In genomic region chr1:233459470-233459945, GRCh38 we compare ENCODE assay signal across 15 cellular contexts.
DNase-seq lines count a peak whose midpoint lies in the region; ATAC-seq, FAIRE-seq and TF ChIP-seq lines count a peak whose summit lies in the region.
"Had no signal": no experiment of that assay in that cellular context is flagged by ENCODE, and none has a peak within 500 bp of the region (broad histone marks: within the 10 kb centered on the region; RNA-seq: fewer than 3 reads in every experiment).

No MANE protein-coding gene starts in this region.

- H2AK5ac ChIP-seq in mesendoderm (ENCODE audit: low read length), result no peak overlapping the region

- TF ChIP-seq POLR2A in GM12878 (IDR thresholded peaks at IDR 0.05; ENCODE audit: low read depth, low read length), result no peak
- no peak for TF ChIP-seq POLR2A in gastroesophageal sphincter (IDR thresholded peaks at IDR 0.05)

- H3K4me2 ChIP-seq in GM12878 (ENCODE audit: control insufficient read depth, insufficient read depth) (no peak overlapping the region), mesendoderm (ENCODE audit: low read length) (no peak overlapping the region)

- no peak overlapping the region for H3K23ac ChIP-seq in mesendoderm (ENCODE audit: low read length)

- H3K4me3 ChIP-seq in GM12878 (no peak overlapping the region), mesendoderm (ENCODE audit: low read length) (no peak overlapping the region), gastroesophageal sphincter (no peak overlapping the region)
- H3K4me3 ChIP-seq: SJCRH30, vagina had no signal

- POLR2A ChIA-PET in GM12878 (lab: Charles Lee), result interaction anchor here (0.6 to 1.3 kb wide), 3 partner anchors 29 to 156 kb away, joined by 3 to 7 read pairs (median 3); no protein-coding TSS in a partner anchor

- peaks cover 4% of the 10 kb centered on the region for H3K4me1 Mint-ChIP-seq in activated T-cell treated with anti-CD3 and anti-CD28 coated beads, Interleukin-2, amount 50 U/mL, for 24 hours (ENCODE audit: low read depth)
- H3K4me1 Mint-ChIP-seq: activated naive CD4-positive, alpha-beta T cell treated with anti-CD3 and anti-CD28 coated beads, Interleukin-2, amount 10 ng/mL, durations not matched to agents 7 days and 5 days; stimulated activated naive B cell treated with anti-CD40 and anti-IgM and Interleukin-4, amounts not matched to agents 10 μg/mL and 1 μg/mL and 100 μg/mL, for 72 hours had no signal

- H3K9me3 Mint-ChIP-seq in activated T-cell treated with anti-CD3 and anti-CD28 coated beads, Interleukin-2, amount 50 U/mL, for 24 hours, result no peaks in the 10 kb centered on the region
- H3K9me3 Mint-ChIP-seq: activated naive CD4-positive, alpha-beta T cell treated with anti-CD3 and anti-CD28 coated beads, Interleukin-2, amount 10 ng/mL, durations not matched to agents 7 days and 5 days; stimulated activated naive B cell treated with anti-CD40 and anti-IgM and Interleukin-4, amounts not matched to agents 10 μg/mL and 1 μg/mL and 100 μg/mL, for 72 hours had no signal

- BruUV-seq in GM12878 (replicated peaks; lab: Mats Ljungman, UMichigan), result no TSS peak

- peak; percentile 83 for DNase-seq in GM12878 (ENCODE audit: low read depth, low spot score)
- DNase-seq in mesendoderm, result no peak
- DNase-seq in activated T-cell treated with anti-CD3 and anti-CD28 coated beads, Interleukin-2, amount 50 U/mL, for 24 hours, result no peak
- DNase-seq in stimulated activated CD4-positive, alpha-beta T cell treated with anti-CD3 and anti-CD28 coated beads, Interleukin-15, amount 100 ng/mL, for 24 hours, result no peak
- DNase-seq: activated naive CD4-positive, alpha-beta T cell treated with anti-CD3 and anti-CD28 coated beads, Interleukin-2, amount 10 ng/mL, durations not matched to agents 7 days and 5 days; IMR-90; nucleus accumbens; stimulated activated naive B cell treated with anti-CD40 and anti-IgM and Interleukin-4, amounts not matched to agents 10 μg/mL and 1 μg/mL and 100 μg/mL, for 72 hours had no signal

- FAIRE-seq in GM12878 (lab: Jason Lieb, UNC), result peak; percentile 75
- FAIRE-seq: endometrium had no signal

- H3K9ac ChIP-seq in GM12878 (ENCODE audit: control insufficient read depth, insufficient read depth, low read length), result no peak overlapping the region
- H3K9ac ChIP-seq in mesendoderm (ENCODE audit: low read length), result no peak overlapping the region

- RAD21 ChIA-PET in GM12878 (lab: Charles Lee; ENCODE audit: unreplicated experiment), result interaction anchor here (0.6 to 4.4 kb wide), 8 partner anchors 9 to 507 kb away, joined by 3 to 28 read pairs (median 4); no protein-coding TSS in a partner anchor

- no peak overlapping the region for H3K4ac ChIP-seq in mesendoderm (ENCODE audit: low read depth, low read length)

- H3K9me3 ChIP-seq in GM12878 (replicated peaks; ENCODE audit: control insufficient read depth, insufficient read depth, low read length) (no peaks in the 10 kb centered on the region; the same call in 2 of the 3 replicates), gastroesophageal sphincter (no peaks in the 10 kb centered on the region)
- H3K9me3 ChIP-seq: SJCRH30, vagina had no signal

- H3K27me3 ChIP-seq in GM12878 (replicated peaks in 1 of 2; ENCODE audit: control insufficient read depth in 2 of 2, insufficient read depth in 2 of 2, low read length in 1 of 2) (no peaks in the 10 kb centered on the region), mesendoderm (ENCODE audit: insufficient read depth, low read length, poor library complexity) (no peaks in the 10 kb centered on the region), gastroesophageal sphincter (peaks cover 5% of the 10 kb centered on the region)
- H3K27me3 ChIP-seq: SJCRH30, vagina had no signal

- H4K8ac ChIP-seq in mesendoderm (ENCODE audit: low read depth, low read length), result no peak overlapping the region

- H3K4me1 ChIP-seq in GM12878 (ENCODE audit: control insufficient read depth, insufficient read depth, low read length) (peaks cover 8% of the 10 kb centered on the region), mesendoderm (ENCODE audit: control insufficient read depth, low read depth, low read length) (no peaks in the 10 kb centered on the region), gastroesophageal sphincter (no peaks in the 10 kb centered on the region)
- H3K4me1 ChIP-seq: vagina had no signal

- SMC1A ChIA-PET in GM12878 (lab: Charles Lee; ENCODE audit: uncharacterized antibody, unreplicated experiment), result interaction anchor here (0.6 to 5.5 kb wide), 11 partner anchors 11 to 206 kb away, joined by 3 to 35 read pairs (median 3); no protein-coding TSS in a partner anchor

- WGBS in GM12878 (ENCODE audit: insufficient coverage, insufficient replicate concordance, low lambda C conversion rate, missing lambda C conversion rate), result 0% methylated on average over 1 of the region's 1 CpG
- no CpG with 5 or more reads among the region's 1 CpG for WGBS in mesendoderm (ENCODE audit: extremely low coverage, insufficient coverage, low lambda C conversion rate)
- WGBS in gastroesophageal sphincter (ENCODE audit: low coverage in 1 of 2), 2 donors, result 92% methylated on average over 1 of the region's 1 CpG; no CpG with 5 or more reads in 1 of the 2 donors

- intact Hi-C loops in GM12878 (cut with micrococcal nuclease; ENCODE audit: unreplicated experiment), result loop anchor here (1.0 kb wide), 2 partner anchors 140 to 216 kb away; no protein-coding TSS in a partner anchor

- no peak overlapping the region for H3K18ac ChIP-seq in mesendoderm (ENCODE audit: low read length)

- no peaks in the 10 kb centered on the region for H3K36me3 Mint-ChIP-seq in activated T-cell treated with anti-CD3 and anti-CD28 coated beads, Interleukin-2, amount 50 U/mL, for 24 hours (ENCODE audit: low read depth)
- H3K36me3 Mint-ChIP-seq: activated naive CD4-positive, alpha-beta T cell treated with anti-CD3 and anti-CD28 coated beads, Interleukin-2, amount 10 ng/mL, durations not matched to agents 7 days and 5 days; stimulated activated naive B cell treated with anti-CD40 and anti-IgM and Interleukin-4, amounts not matched to agents 10 μg/mL and 1 μg/mL and 100 μg/mL, for 72 hours had no signal

- no peaks in the 10 kb centered on the region for H4K20me1 ChIP-seq in GM12878 (ENCODE audit: control insufficient read depth, insufficient read depth)

- H4K5ac ChIP-seq in mesendoderm (ENCODE audit: low read length), result no peak overlapping the region

- no peak for TF ChIP-seq RAD21 in GM12878 (IDR thresholded peaks at IDR 0.05; ENCODE audit: insufficient read depth, low read depth, low read length)

- in situ Hi-C loops in GM12878 (cut with MboI), result no loop called here

- no peak overlapping the region for H2BK15ac ChIP-seq in mesendoderm (replicated peaks; ENCODE audit: low read depth)

- CTCF ChIA-PET in GM12878 (lab: Yijun Ruan, JAX), result interaction anchor here (1.3 to 2.0 kb wide), 3 partner anchors 18 to 138 kb away, joined by 3 to 11 read pairs (median 6); no protein-coding TSS in a partner anchor

- H3K36me3 ChIP-seq in GM12878 (ENCODE audit: control insufficient read depth in 2 of 2, insufficient read depth in 2 of 2, low read length in 1 of 2) (no peaks in the 10 kb centered on the region), mesendoderm (ENCODE audit: control insufficient read depth, insufficient read depth, low read length) (no peaks in the 10 kb centered on the region), gastroesophageal sphincter (no peaks in the 10 kb centered on the region)
- H3K36me3 ChIP-seq: SJCRH30, vagina had no signal

- no peak overlapping the region for H3K56ac ChIP-seq in mesendoderm (ENCODE audit: low read length)

- H3K79me2 ChIP-seq in GM12878 (ENCODE audit: control insufficient read depth, insufficient read depth, low read length), result no peaks in the 10 kb centered on the region
- no peaks in the 10 kb centered on the region for H3K79me2 ChIP-seq in mesendoderm (ENCODE audit: control insufficient read depth, insufficient read depth, low read length)

- H3K27ac ChIP-seq in GM12878 (ENCODE audit: control insufficient read depth, insufficient read depth), result no peak overlapping the region
- no peak overlapping the region for H3K27ac ChIP-seq in mesendoderm (ENCODE audit: low read depth, low read length)
- no peak overlapping the region for H3K27ac ChIP-seq in gastroesophageal sphincter
- H3K27ac ChIP-seq: SJCRH30, vagina had no signal

- H3K4me3 Mint-ChIP-seq in activated T-cell treated with anti-CD3 and anti-CD28 coated beads, Interleukin-2, amount 50 U/mL, for 24 hours, result no peak overlapping the region
- H3K4me3 Mint-ChIP-seq: activated naive CD4-positive, alpha-beta T cell treated with anti-CD3 and anti-CD28 coated beads, Interleukin-2, amount 10 ng/mL, durations not matched to agents 7 days and 5 days; stimulated activated naive B cell treated with anti-CD40 and anti-IgM and Interleukin-4, amounts not matched to agents 10 μg/mL and 1 μg/mL and 100 μg/mL, for 72 hours had no signal

- TF ChIP-seq EP300 in GM12878 (IDR thresholded peaks at IDR 0.05; ENCODE audit: borderline replicate concordance in 1 of 2, control insufficient read depth in 1 of 2, low read depth in 2 of 2, low read length in 2 of 2) (peak; percentile 59 to 60; a peak in 3 of 4 replicates), gastroesophageal sphincter (IDR thresholded peaks at IDR 0.05) (no peak)

- H3K79me1 ChIP-seq in mesendoderm (ENCODE audit: low read length), result no peaks in the 10 kb centered on the region

- no peak for TF ChIP-seq CTCF in GM12878 (IDR thresholded peaks at IDR 0.05 in 2 of 3, conservative IDR thresholded peaks at IDR 0.05 in 1 of 3; ENCODE audit: control insufficient read depth in 2 of 3, extremely low read depth in 1 of 3, insufficient read depth in 1 of 3, low read depth in 3 of 3, low read length in 3 of 3)
- TF ChIP-seq CTCF in gastroesophageal sphincter (IDR thresholded peaks at IDR 0.05), result no peak

- peaks cover 18% of the 10 kb centered on the region for H3K27me3 Mint-ChIP-seq in activated T-cell treated with anti-CD3 and anti-CD28 coated beads, Interleukin-2, amount 50 U/mL, for 24 hours
- H3K27me3 Mint-ChIP-seq: activated naive CD4-positive, alpha-beta T cell treated with anti-CD3 and anti-CD28 coated beads, Interleukin-2, amount 10 ng/mL, durations not matched to agents 7 days and 5 days had no signal

- peak overlapping the region; percentile 6; the same call in 1 of the 2 replicates for H2AFZ ChIP-seq in GM12878 (ENCODE audit: control insufficient read depth, low read depth, low read length)

- ATAC-seq in GM18861 (IDR thresholded peaks at IDR 0.05; ENCODE audit: unreplicated experiment) (peak; percentile 62), GM21423 (IDR thresholded peaks at IDR 0.05; ENCODE audit: unreplicated experiment) (peak; percentile 70), HG02885 (IDR thresholded peaks at IDR 0.05; ENCODE audit: poor library complexity, unreplicated experiment) (peak; percentile 78), GM12878 (peak; percentile 90), gastroesophageal sphincter (no peak)

- H2BK5ac ChIP-seq in mesendoderm (ENCODE audit: low read length), result no peak overlapping the region

- H2BK120ac ChIP-seq in mesendoderm (ENCODE audit: low read depth, low read length), result no peak overlapping the region

- no peak overlapping the region for H3K27ac Mint-ChIP-seq in activated T-cell treated with anti-CD3 and anti-CD28 coated beads, Interleukin-2, amount 50 U/mL, for 24 hours
- H3K27ac Mint-ChIP-seq: activated naive CD4-positive, alpha-beta T cell treated with anti-CD3 and anti-CD28 coated beads, Interleukin-2, amount 10 ng/mL, durations not matched to agents 7 days and 5 days; stimulated activated naive B cell treated with anti-CD40 and anti-IgM and Interleukin-4, amounts not matched to agents 10 μg/mL and 1 μg/mL and 100 μg/mL, for 72 hours had no signal
